18 cellular contexts compared by ENCODE assay signal in the genomic region with DNA sequence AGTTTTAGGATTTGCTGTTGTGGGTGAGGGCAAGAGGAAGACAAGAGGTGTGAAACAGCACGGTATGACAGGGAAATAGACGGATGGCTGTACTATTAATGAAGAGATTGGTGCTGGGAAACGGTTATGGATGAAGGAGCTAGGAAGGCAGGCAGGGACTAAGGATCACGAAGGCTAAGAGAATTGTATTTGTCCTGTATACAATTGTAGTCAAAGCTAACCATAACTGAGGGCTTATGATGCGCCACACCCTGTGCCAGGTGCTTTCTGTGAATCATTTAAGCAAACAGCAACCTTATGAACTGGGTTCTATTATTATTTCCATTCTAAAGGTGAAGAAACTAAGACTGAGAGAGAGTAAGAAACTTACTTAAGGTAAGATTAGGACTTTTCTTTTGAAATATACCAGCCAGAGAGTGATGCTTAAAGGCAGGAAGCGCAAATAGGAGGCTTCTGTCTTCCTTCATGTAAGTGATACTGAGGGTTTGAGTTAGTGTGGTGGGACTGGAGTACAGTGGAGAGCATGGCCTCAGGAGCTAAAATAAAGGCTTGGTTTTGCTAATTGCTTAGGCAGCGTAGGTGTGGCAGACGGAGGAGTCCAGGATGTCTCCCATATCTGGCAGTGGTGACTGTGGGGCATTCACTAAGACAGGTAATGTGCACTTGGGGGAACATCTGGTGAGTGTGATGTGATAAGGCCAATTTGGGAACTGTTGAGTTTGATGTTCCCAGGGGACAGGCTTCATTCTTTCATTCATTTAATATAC.
DNase-seq lines count a peak whose midpoint lies in the region; ATAC-seq, FAIRE-seq and TF ChIP-seq lines count a peak whose summit lies in the region.
"Had no signal": no experiment of that assay in that cellular context is flagged by ENCODE, and none has a peak within 500 bp of the region (broad histone marks: within the 10 kb centered on the region; RNA-seq: fewer than 3 reads in every experiment).

No MANE protein-coding gene starts in this region.

- no peak for FAIRE-seq in small intestine (lab: Jason Lieb, UNC)
- FAIRE-seq: A204.1, endothelial cell of umbilical vein, HepG2 had no signal

- 34 to 75% (median 49%) methylated on average over 8 of the region's 8 CpGs for WGBS in small intestine, 3 donors

- BruUV-seq in PC-9 (replicated peaks; lab: Mats Ljungman, UMichigan) = no TSS peak

- H3K27ac ChIP-seq in PC-9 (no peak overlapping the region), left ventricle myocardium inferior (replicated peaks) (peak overlapping the region; percentile 72), small intestine (ENCODE audit: low read depth in 1 of 2, low read length in 1 of 2) (no peak overlapping the region)
- H3K27ac ChIP-seq: neutrophil, SJCRH30, tibial artery had no signal

- no peaks in the 10 kb centered on the region for H3F3A ChIP-seq in PC-9 (ENCODE audit: insufficient read depth, low read depth)

- H3K9me3 ChIP-seq in PC-9 (ENCODE audit: insufficient read depth, low read depth) (no peaks in the 10 kb centered on the region), left ventricle myocardium inferior (replicated peaks) (no peaks in the 10 kb centered on the region), small intestine (ENCODE audit: control insufficient read depth, low read depth) (no peaks in the 10 kb centered on the region)
- H3K9me3 ChIP-seq: neutrophil, SJCRH30, tibial artery had no signal

- H3K9me2 ChIP-seq in PC-9 (ENCODE audit: insufficient read depth) = no peaks in the 10 kb centered on the region

- intact Hi-C loops in PC-9 (cut with micrococcal nuclease; ENCODE audit: unreplicated experiment) = no loop called here
- intact Hi-C loops in left ventricle myocardium inferior (cut with micrococcal nuclease) = no loop called here

- CTCF ChIA-PET in PC-9 (lab: Charles Lee) = no interaction called here

- H3K4me1 ChIP-seq in PC-9 (replicated peaks; ENCODE audit: insufficient read depth) (peaks cover 15% of the 10 kb centered on the region), left ventricle myocardium inferior (peaks cover 55% of the 10 kb centered on the region), small intestine (ENCODE audit: control insufficient read depth in 2 of 2, insufficient read depth in 1 of 2, low read depth in 1 of 2, low read length in 1 of 2) (peaks cover 0 to 6% of the 10 kb centered on the region in 2 donors)
- H3K4me1 ChIP-seq: SJCRH30 had no signal

- TF ChIP-seq CTCF in PC-9 (conservative IDR thresholded peaks at IDR 0.05) (no peak), left ventricle myocardium inferior (IDR thresholded peaks at IDR 0.05; ENCODE audit: borderline replicate concordance) (no peak)

- H3K27me3 ChIP-seq in PC-9 (ENCODE audit: insufficient read depth, low read depth) = no peaks in the 10 kb centered on the region
- no peaks in the 10 kb centered on the region for H3K27me3 ChIP-seq in left ventricle myocardium inferior (ENCODE audit: low read depth)
- H3K27me3 ChIP-seq in small intestine (ENCODE audit: control insufficient read depth in 2 of 2, insufficient read depth in 2 of 2, low read length in 2 of 2) = no peaks in the 10 kb centered on the region
- H3K27me3 ChIP-seq: neutrophil, SJCRH30, tibial artery had no signal

- H2AFZ ChIP-seq in PC-9 = no peak overlapping the region

- POLR2A ChIA-PET in PC-9 (lab: Charles Lee; ENCODE audit: unreplicated experiment) = no interaction called here

- H3K36me3 ChIP-seq in PC-9 (ENCODE audit: low read depth) = no peaks in the 10 kb centered on the region
- peaks cover 11% of the 10 kb centered on the region for H3K36me3 ChIP-seq in left ventricle myocardium inferior
- H3K36me3 ChIP-seq in small intestine (ENCODE audit: control insufficient read depth in 2 of 2, insufficient read depth in 2 of 2, low read length in 2 of 2) = peaks cover 0 to 1% of the 10 kb centered on the region in 2 donors
- H3K36me3 ChIP-seq: SJCRH30 had no signal

- H3K79me2 ChIP-seq in PC-9 (ENCODE audit: low read depth) = no peaks in the 10 kb centered on the region

- H4K20me1 ChIP-seq in PC-9 (ENCODE audit: insufficient read depth) = no peaks in the 10 kb centered on the region

- peak overlapping the region; percentile 23; the same call in 1 of the 2 replicates for H3K4me2 ChIP-seq in PC-9

- H3K4me3 ChIP-seq in PC-9 = no peak overlapping the region
- no peak overlapping the region for H3K4me3 ChIP-seq in left ventricle myocardium inferior
- no peak overlapping the region for H3K4me3 ChIP-seq in small intestine (ENCODE audit: low read depth in 1 of 2, low read length in 2 of 2)
- H3K4me3 ChIP-seq: SJCRH30, tibial artery had no signal

- DNase-seq in NCI-H146 (lab: John Stamatoyannopoulos, UW) (peak; percentile 2), NCI-H146 treated with DMSO at 0.1 percent for 48 hours (lab: John Stamatoyannopoulos, UW; ENCODE audit: unreplicated experiment) (no peak), PC-9 (no peak), left ventricle myocardium inferior (no peak), small intestine (peak; percentile 77), T1000 (lab: John Stamatoyannopoulos, UW) (no peak)
- DNase-seq: activated gamma-delta T cell; amygdala; NCI-H2081 treated with DMSO at 0.1 percent for 48 hours; SJCRH30; stimulated activated CD4-positive, alpha-beta T cell treated with anti-CD3 and anti-CD28 coated beads, Interleukin-4, amount 100 ng/mL, for 4 hours; tibial artery had no signal

- ATAC-seq in GM19328 (IDR thresholded peaks at IDR 0.05; ENCODE audit: unreplicated experiment) = no peak
- ATAC-seq in HG03565 (IDR thresholded peaks at IDR 0.05; ENCODE audit: unreplicated experiment) = no peak
- ATAC-seq: HepG2 had no signal

Comparison
In these comparisons a context has a peak if more than half of its experiments do, and no peak if none do; other contexts are left out.
1. DNase-seq: peak in NCI-H146 (single experiment) and small intestine (single experiment); none in NCI-H146 treated with DMSO at 0.1 percent for 48 hours (single experiment), PC-9 (0 of 2), left ventricle myocardium inferior (single experiment) and T1000 (single experiment).